ENCODE assay signal across 18 cellular contexts in genomic region chr6:80148220-80148619, GRCh38.
"Had no signal": no experiment of that assay in that cellular context is flagged by ENCODE, and none has a peak within 500 bp of the region (broad histone marks: within the 10 kb centered on the region; RNA-seq: fewer than 3 reads in every experiment).

No MANE protein-coding gene starts in this region.

- DNase-seq: activated CD4-positive, alpha-beta T cell treated with anti-CD3 and anti-CD28 coated beads for 1 hour; activated effector memory CD4-positive, alpha-beta T cell treated with anti-CD3 and anti-CD28 coated beads, Interleukin-2, amount 50 U/mL, for 16 hours; activated T-cell treated with anti-CD3 and anti-CD28 coated beads, Interleukin-2, amount 50 U/mL, for 72 hours; adrenal gland; cerebellar nuclear complex; effector CD4-positive, alpha-beta T cell; heart right ventricle; immature natural killer cell; left ventricle myocardium superior; occipital lobe; posterior cingulate gyrus; sigmoid colon; stimulated activated CD4-positive, alpha-beta T cell treated with anti-CD3 and anti-CD28 coated beads, Interleukin-4, amount 100 ng/mL, for 24 hours; stomach; WERI-Rb-1 had no signal

- ATAC-seq: activated naive CD4-positive, alpha-beta T cell treated with anti-CD3 and anti-CD28 coated beads, Interleukin-2, amount 50 U/mL, for 72 hours; activated T-cell treated with anti-CD3 and anti-CD28 coated beads, Interleukin-2, amount 50 U/mL, for 72 hours; esophagus mucosa; heart right ventricle; left ventricle myocardium superior; stimulated activated effector memory CD8-positive, alpha-beta T cell treated with anti-CD3 and anti-CD28 coated beads, Interleukin-12 subunit alpha, Interleukin-12 subunit beta, amount 100 ng/mL, for 72 hours had no signal
